In the genomic region with DNA sequence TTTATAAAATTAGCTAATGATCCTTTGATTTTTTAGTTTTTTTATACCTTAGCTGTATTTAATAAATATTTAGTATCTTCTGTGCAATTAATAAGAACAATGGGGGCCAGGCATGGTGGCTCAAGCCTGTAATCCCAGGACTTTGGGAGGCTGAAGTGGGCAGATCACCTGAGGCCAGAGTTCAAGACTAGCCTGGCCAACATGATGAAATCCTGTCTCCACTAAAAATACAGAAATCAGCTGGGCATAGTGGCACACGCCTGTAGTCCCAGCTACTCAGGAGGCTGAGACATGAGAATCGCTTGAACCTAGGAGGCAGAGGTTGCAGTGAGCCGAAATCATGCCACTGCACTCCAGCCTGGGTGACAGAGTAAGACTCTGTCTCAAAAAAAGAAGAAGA, we compare ENCODE assay signal across 8 cellular contexts.
A peak's percentile ranks its signal among the peaks of the same experiment; 100 is the strongest.
DNase-seq lines count a peak whose midpoint lies in the region; ATAC-seq, FAIRE-seq and TF ChIP-seq lines count a peak whose summit lies in the region.
"Not testable (repeated sequence)": the region's sequence is repeated elsewhere in the genome, so short reads cannot be mapped to it uniquely, and the experiment has no call there.

No MANE protein-coding gene starts in this region.

- not testable (repeated sequence) for TF ChIP-seq CTCF in activated B cell treated with CpG ODN at 0.5 μM for 24 hours (IDR thresholded peaks at IDR 0.05); K562 (IDR thresholded peaks at IDR 0.05 in 2 of 3, conservative IDR thresholded peaks at IDR 0.05 in 1 of 3; ENCODE audit: insufficient read depth in 2 of 3, low read depth in 1 of 3, low read length in 3 of 3); natural killer cell (IDR thresholded peaks at IDR 0.05)

- H3K27me3 ChIP-seq in CD4-positive, CD25-positive, alpha-beta regulatory T cell (ENCODE audit: control insufficient read depth, insufficient read depth, low read length); K562 (ENCODE audit: control insufficient read depth in 2 of 2, insufficient read depth in 2 of 2, low read length in 2 of 2): not testable (repeated sequence)

- not testable (repeated sequence) for H3K9ac ChIP-seq in K562 (ENCODE audit: insufficient read depth in 1 of 2, low read depth in 2 of 2, low read length in 2 of 2)

- peak overlapping the region in 1 of 4 donors; percentile 41 for H3K4me3 Mint-ChIP-seq in CD4-positive, CD25-positive, alpha-beta regulatory T cell
- not testable (repeated sequence) for H3K4me3 Mint-ChIP-seq in activated B cell treated with CpG ODN at 0.5 μM for 24 hours; activated naive CD4-positive, alpha-beta T cell treated with anti-CD3 and anti-CD28 coated beads for 36 hours; natural killer cell; stimulated activated naive B cell treated with anti-CD40 and anti-IgM and Interleukin-4, amounts not matched to agents 10 μg/mL and 1 μg/mL and 100 μg/mL, for 72 hours

- not testable (repeated sequence) for H3K9me1 ChIP-seq in K562 (ENCODE audit: control insufficient read depth, insufficient read depth, low read length)

- not testable (repeated sequence) for TF ChIP-seq EP300 in K562 (IDR thresholded peaks at IDR 0.05; ENCODE audit: low read length)

- FAIRE-seq in K562 (lab: Jason Lieb, UNC), result not testable (repeated sequence)

- 97% methylated on average over 3 of the region's 3 CpGs for WGBS in K562 (ENCODE audit: insufficient coverage, low coverage, missing lambda C conversion rate)

- not testable (repeated sequence) for H3K27ac ChIP-seq in CD4-positive, CD25-positive, alpha-beta regulatory T cell (ENCODE audit: insufficient read depth, low read length, poor library complexity, severe bottlenecking); K562 (ENCODE audit: extremely low read depth, low read depth, low read length)
- peak overlapping the region; percentile 98 for H3K27ac ChIP-seq in KOPT-K1 (ENCODE audit: low read depth, low read length, poor library complexity, severe bottlenecking)

- in situ Hi-C loops in K562 (cut with MboI), result not testable (repeated sequence)

- H4K20me1 ChIP-seq in K562 (replicated peaks; ENCODE audit: control insufficient read depth, insufficient read depth, low read length), result not testable (repeated sequence)

- not testable (repeated sequence) for H3K4me2 ChIP-seq in K562 (ENCODE audit: insufficient read depth, low read length)

- H3K4me3 ChIP-seq in CD4-positive, CD25-positive, alpha-beta regulatory T cell (ENCODE audit: low read depth, low read length); K562: not testable (repeated sequence)

- H3K36me3 ChIP-seq in CD4-positive, CD25-positive, alpha-beta regulatory T cell (ENCODE audit: control insufficient read depth, insufficient read depth, low read length), result peaks cover 11% of the 10 kb centered on the region
- H3K36me3 ChIP-seq in KOPT-K1 (ENCODE audit: insufficient read depth, low read length), result not testable (repeated sequence)
- peaks cover 28% of the 10 kb centered on the region for H3K36me3 ChIP-seq in K562 (ENCODE audit: control insufficient read depth, insufficient read depth, low read length)

- not testable (repeated sequence) for TF ChIP-seq POLR2A in K562 (conservative IDR thresholded peaks at IDR 0.05)

- not testable (repeated sequence) for H2AFZ ChIP-seq in K562 (ENCODE audit: low read depth, low read length)

- POLR2A ChIA-PET in activated B cell treated with CpG ODN at 0.5 μM for 24 hours (lab: Charles Lee), result interaction anchor here (0.6 kb wide), 1 partner anchor 348 kb away, joined by 3 read pairs; no protein-coding TSS in a partner anchor
- POLR2A ChIA-PET in K562 (lab: Yijun Ruan, JAX), result not testable (repeated sequence)

- H3K27me3 Mint-ChIP-seq in CD4-positive, CD25-positive, alpha-beta regulatory T cell; activated B cell treated with CpG ODN at 0.5 μM for 24 hours; activated naive CD4-positive, alpha-beta T cell treated with anti-CD3 and anti-CD28 coated beads for 36 hours (ENCODE audit: low read depth); natural killer cell (ENCODE audit: low read depth in 2 of 2); stimulated activated naive B cell treated with anti-CD40 and anti-IgM and Interleukin-4, amounts not matched to agents 10 μg/mL and 1 μg/mL and 100 μg/mL, for 72 hours: not testable (repeated sequence)

- BruUV-seq in K562 (replicated peaks; lab: Mats Ljungman, UMichigan), result not testable (repeated sequence)

- peak overlapping the region in 2 of 3 donors; percentile 62 to 95 for H3K27ac Mint-ChIP-seq in CD4-positive, CD25-positive, alpha-beta regulatory T cell
- H3K27ac Mint-ChIP-seq in activated B cell treated with CpG ODN at 0.5 μM for 24 hours, result peak overlapping the region; percentile 30
- peak overlapping the region; percentile 77 for H3K27ac Mint-ChIP-seq in activated naive CD4-positive, alpha-beta T cell treated with anti-CD3 and anti-CD28 coated beads for 36 hours
- peak overlapping the region; percentile 96 to 98 for H3K27ac Mint-ChIP-seq in natural killer cell
- peak overlapping the region; percentile 65 for H3K27ac Mint-ChIP-seq in stimulated activated naive B cell treated with anti-CD40 and anti-IgM and Interleukin-4, amounts not matched to agents 10 μg/mL and 1 μg/mL and 100 μg/mL, for 72 hours

- TF ChIP-seq RAD21 in K562 (CRISPR knock-in tag; conservative IDR thresholded peaks at IDR 0.05 in 1 of 2, IDR thresholded peaks at IDR 0.05 in 1 of 2), result not testable (repeated sequence)

- H3K4me1 Mint-ChIP-seq in CD4-positive, CD25-positive, alpha-beta regulatory T cell, result peaks cover 26 to 59% (median 46%) of the 10 kb centered on the region in 4 donors
- peaks cover 52% of the 10 kb centered on the region for H3K4me1 Mint-ChIP-seq in activated B cell treated with CpG ODN at 0.5 μM for 24 hours
- peaks cover 85% of the 10 kb centered on the region for H3K4me1 Mint-ChIP-seq in activated naive CD4-positive, alpha-beta T cell treated with anti-CD3 and anti-CD28 coated beads for 36 hours (ENCODE audit: low read depth)
- peaks cover 75 to 79% of the 10 kb centered on the region in 2 donors for H3K4me1 Mint-ChIP-seq in natural killer cell
- peaks cover 47 to 83% of the 10 kb centered on the region in 2 donors for H3K4me1 Mint-ChIP-seq in stimulated activated naive B cell treated with anti-CD40 and anti-IgM and Interleukin-4, amounts not matched to agents 10 μg/mL and 1 μg/mL and 100 μg/mL, for 72 hours

- peaks cover 15% of the 10 kb centered on the region for H3K36me3 Mint-ChIP-seq in CD4-positive, CD25-positive, alpha-beta regulatory T cell
- H3K36me3 Mint-ChIP-seq in activated B cell treated with CpG ODN at 0.5 μM for 24 hours (ENCODE audit: low read depth), result peaks cover 19% of the 10 kb centered on the region
- not testable (repeated sequence) for H3K36me3 Mint-ChIP-seq in activated naive CD4-positive, alpha-beta T cell treated with anti-CD3 and anti-CD28 coated beads for 36 hours (ENCODE audit: low read depth); natural killer cell
- peaks cover 15 to 54% of the 10 kb centered on the region in 2 donors for H3K36me3 Mint-ChIP-seq in stimulated activated naive B cell treated with anti-CD40 and anti-IgM and Interleukin-4, amounts not matched to agents 10 μg/mL and 1 μg/mL and 100 μg/mL, for 72 hours

- DNase-seq in CD4-positive, CD25-positive, alpha-beta regulatory T cell; activated B cell treated with CpG ODN at 0.5 μM for 24 hours; activated naive CD4-positive, alpha-beta T cell treated with anti-CD3 and anti-CD28 coated beads for 36 hours; K562 (ENCODE audit: extremely low read depth in 1 of 4, low spot score in 3 of 4); left lobe of liver (ENCODE audit: low spot score); natural killer cell; stimulated activated naive B cell treated with anti-CD40 and anti-IgM and Interleukin-4, amounts not matched to agents 10 μg/mL and 1 μg/mL and 100 μg/mL, for 72 hours: not testable (repeated sequence)

- H3K9me3 Mint-ChIP-seq in CD4-positive, CD25-positive, alpha-beta regulatory T cell; activated B cell treated with CpG ODN at 0.5 μM for 24 hours; activated naive CD4-positive, alpha-beta T cell treated with anti-CD3 and anti-CD28 coated beads for 36 hours; natural killer cell; stimulated activated naive B cell treated with anti-CD40 and anti-IgM and Interleukin-4, amounts not matched to agents 10 μg/mL and 1 μg/mL and 100 μg/mL, for 72 hours: not testable (repeated sequence)

- CTCF ChIA-PET in activated B cell treated with CpG ODN at 0.5 μM for 24 hours (lab: Charles Lee); K562 (lab: Yijun Ruan, JAX; ENCODE audit: low intra/inter-chr PET ratio): not testable (repeated sequence)
- CTCF ChIA-PET in activated naive CD4-positive, alpha-beta T cell treated with anti-CD3 and anti-CD28 coated beads for 36 hours (lab: Charles Lee), result interaction anchor here (0.6 kb wide), 1 partner anchor 134 kb away, joined by 3 read pairs; no protein-coding TSS in a partner anchor

- not testable (repeated sequence) for ATAC-seq in CD4-positive, CD25-positive, alpha-beta regulatory T cell (ENCODE audit: low read depth in 2 of 2); activated B cell treated with CpG ODN at 0.5 μM for 24 hours (ENCODE audit: low read depth); K562; natural killer cell; stimulated activated naive B cell treated with anti-CD40 and anti-IgM and Interleukin-4, amounts not matched to agents 10 μg/mL and 1 μg/mL and 100 μg/mL, for 72 hours (replicated peaks)
- peak; percentile 18 for ATAC-seq in left lobe of liver

- not testable (repeated sequence) for H3K79me2 ChIP-seq in K562 (ENCODE audit: control insufficient read depth, insufficient read depth, low read length)

- intact Hi-C loops in activated B cell treated with CpG ODN at 0.5 μM for 24 hours (cut with micrococcal nuclease); K562 (cut with micrococcal nuclease): not testable (repeated sequence)
- intact Hi-C loops in activated naive CD4-positive, alpha-beta T cell treated with anti-CD3 and anti-CD28 coated beads for 36 hours (cut with micrococcal nuclease), result loop anchor here (5.0 to 10.0 kb wide), 2 partner anchors 294 to 406 kb away; a partner anchor contains a TSS
- intact Hi-C loops in natural killer cell (cut with micrococcal nuclease), result loop anchor here (5.0 kb wide), 1 partner anchor 131 kb away; no protein-coding TSS in a partner anchor

- not testable (repeated sequence) for H3K9me3 ChIP-seq in CD4-positive, CD25-positive, alpha-beta regulatory T cell (ENCODE audit: control insufficient read depth in 2 of 2, low read length in 2 of 2); KOPT-K1 (ENCODE audit: insufficient read depth, low read length, poor library complexity, severe bottlenecking); K562 (replicated peaks; ENCODE audit: control insufficient read depth, insufficient read depth, low read depth, low read length)

- H3K4me1 ChIP-seq in CD4-positive, CD25-positive, alpha-beta regulatory T cell (ENCODE audit: control insufficient read depth, insufficient read depth, low read length, poor library complexity, severe bottlenecking), result peaks cover 40% of the 10 kb centered on the region
- peaks cover 38 to 81% of the 10 kb centered on the region in 2 experiments for H3K4me1 ChIP-seq in K562 (replicated peaks in 1 of 2; ENCODE audit: control insufficient read depth in 2 of 2, insufficient read depth in 2 of 2, low read length in 2 of 2)

Comparison
In these comparisons a context has a peak if more than half of its experiments do, and no peak if none do; other contexts are left out.
1. H3K27ac Mint-ChIP-seq: peak in every context shown above with its lines; median percentile 97 in natural killer cell; 78 in CD4-positive, CD25-positive, alpha-beta regulatory T cell; 77 in activated naive CD4-positive, alpha-beta T cell treated with anti-CD3 and anti-CD28 coated beads for 36 hours; 65 in stimulated activated naive B cell treated with anti-CD40 and anti-IgM and Interleukin-4, amounts not matched to agents 10 μg/mL and 1 μg/mL and 100 μg/mL, for 72 hours; 30 in activated B cell treated with CpG ODN at 0.5 μM for 24 hours.